ENCODE assay signal across 8 cellular contexts in genomic region chr12:49296836-49297694, GRCh38. TPM values are rescaled to one million over a fixed set of nuclear protein-coding genes. Genes with fewer than 3 reads are reported as not detected.
A peak's percentile ranks its signal among the peaks of the same experiment; 100 is the strongest.
DNase-seq lines count a peak whose midpoint lies in the region; ATAC-seq and TF ChIP-seq lines count a peak whose summit lies in the region.

No MANE protein-coding gene starts in this region.

- H3K9me3 Mint-ChIP-seq in endodermal cell, result no peaks in the 10 kb centered on the region
- no peaks in the 10 kb centered on the region for H3K9me3 Mint-ChIP-seq in progenitor cell of endocrine pancreas (ENCODE audit: low read depth)

- no peaks in the 10 kb centered on the region for H3K36me3 ChIP-seq in DOHH2 (ENCODE audit: control insufficient read depth, low read length)
- H3K36me3 ChIP-seq in MM.1S (replicated peaks; ENCODE audit: insufficient read depth, low read length), result no peaks in the 10 kb centered on the region
- H3K36me3 ChIP-seq in endodermal cell (ENCODE audit: control insufficient read depth, insufficient read depth, low read length), result no peaks in the 10 kb centered on the region
- H3K36me3 ChIP-seq in vagina, result no peaks in the 10 kb centered on the region

- H2AFZ ChIP-seq in MM.1S (ENCODE audit: low read length), result peak overlapping the region; percentile 59

- H3K9ac ChIP-seq in MM.1S (ENCODE audit: low read length) (no peak overlapping the region), endodermal cell (ENCODE audit: extremely low read depth, low read length, poor library complexity, severe bottlenecking) (no peak overlapping the region)

- peak; percentile 66 for TF ChIP-seq CTCF in DOHH2 (IDR thresholded peaks at IDR 0.05; ENCODE audit: low read depth, low read length, poor library complexity, severe bottlenecking)
- no peak; the same call in none of the 2 replicates for TF ChIP-seq CTCF in MM.1S (IDR thresholded peaks at IDR 0.05; ENCODE audit: low read length)
- TF ChIP-seq CTCF in endodermal cell (conservative IDR thresholded peaks at IDR 0.05), result peak; percentile 55
- peak; percentile 20 for TF ChIP-seq CTCF in progenitor cell of endocrine pancreas (IDR thresholded peaks at IDR 0.05; ENCODE audit: unreplicated experiment)
- no peak for TF ChIP-seq CTCF in vagina (IDR thresholded peaks at IDR 0.05)

- peak overlapping the region; percentile 98 for H3K4me2 ChIP-seq in DOHH2 (ENCODE audit: low read length)
- H3K4me2 ChIP-seq in MM.1S (ENCODE audit: low read depth, low read length), result peak overlapping the region; percentile 93

- H3K36me3 Mint-ChIP-seq in endodermal cell (ENCODE audit: low read depth) (no peaks in the 10 kb centered on the region), progenitor cell of endocrine pancreas (ENCODE audit: insufficient read depth) (no peaks in the 10 kb centered on the region)

- WGBS in endodermal cell (ENCODE audit: insufficient coverage in 1 of 2, insufficient read length in 1 of 2), 2 experiments, result 5 to 6% methylated on average over 30 to 77 of the region's 77 CpGs

- H3K4me1 ChIP-seq in DOHH2 (ENCODE audit: control insufficient read depth, low read length) (peaks cover 23% of the 10 kb centered on the region), MM.1S (ENCODE audit: low read length) (peaks cover 7% of the 10 kb centered on the region; the same call in 1 of the 2 replicates), endodermal cell (ENCODE audit: control insufficient read depth, insufficient read depth, low read length) (no peaks in the 10 kb centered on the region), vagina (peaks cover 45% of the 10 kb centered on the region)

- ATAC-seq in HG03521 (IDR thresholded peaks at IDR 0.05; ENCODE audit: unreplicated experiment) (no peak), GM21576 (IDR thresholded peaks at IDR 0.05; ENCODE audit: unreplicated experiment) (no peak)

- H3K4me1 Mint-ChIP-seq in endodermal cell, result peaks cover 8% of the 10 kb centered on the region
- peaks cover 4% of the 10 kb centered on the region for H3K4me1 Mint-ChIP-seq in progenitor cell of endocrine pancreas (ENCODE audit: low read depth)

- H3K27ac ChIP-seq in DOHH2 (ENCODE audit: low read depth, low read length), result no peak overlapping the region
- no peak overlapping the region for H3K27ac ChIP-seq in MM.1S (ENCODE audit: low read length)
- no peak overlapping the region for H3K27ac ChIP-seq in endodermal cell (ENCODE audit: low read depth, low read length)
- H3K27ac ChIP-seq in vagina, result no peak overlapping the region

- H3K79me2 ChIP-seq in DOHH2 (ENCODE audit: control insufficient read depth, low read length) (no peaks in the 10 kb centered on the region), MM.1S (ENCODE audit: low read length) (no peaks in the 10 kb centered on the region)

- no peaks in the 10 kb centered on the region for H3K9me3 ChIP-seq in DOHH2 (ENCODE audit: control insufficient read depth, insufficient read depth, low read length)
- H3K9me3 ChIP-seq in MM.1S (replicated peaks; ENCODE audit: insufficient read depth, low read length), result no peaks in the 10 kb centered on the region
- H3K9me3 ChIP-seq in endodermal cell (ENCODE audit: control insufficient read depth, low read length), result no peaks in the 10 kb centered on the region
- no peaks in the 10 kb centered on the region for H3K9me3 ChIP-seq in vagina

- H3F3A ChIP-seq in DOHH2 (ENCODE audit: control insufficient read depth, insufficient read depth), result no peaks in the 10 kb centered on the region
- no peaks in the 10 kb centered on the region for H3F3A ChIP-seq in MM.1S (ENCODE audit: insufficient read depth, low read length)

- H4K20me1 ChIP-seq in DOHH2 (ENCODE audit: control insufficient read depth, insufficient read depth, low read depth, low read length), result no peaks in the 10 kb centered on the region
- no peaks in the 10 kb centered on the region for H4K20me1 ChIP-seq in MM.1S (ENCODE audit: insufficient read depth, low read length)

- DNase-seq in MM.1S (peak; percentile 39), UCSD-AML1 (lab: John Stamatoyannopoulos, UW; ENCODE audit: unreplicated experiment) (peak; percentile 66), endodermal cell (peak; percentile 97), progenitor cell of endocrine pancreas (ENCODE audit: low spot score, unreplicated experiment) (no peak), vagina (ENCODE audit: extremely low spot score in 2 of 2) (no peak)

- peaks cover 94% of the 10 kb centered on the region for H3K27me3 Mint-ChIP-seq in endodermal cell (ENCODE audit: insufficient read depth)
- H3K27me3 Mint-ChIP-seq in progenitor cell of endocrine pancreas, result peaks cover 73% of the 10 kb centered on the region

- H3K27ac Mint-ChIP-seq in endodermal cell (no peak overlapping the region), progenitor cell of endocrine pancreas (no peak overlapping the region)

- H3K27me3 ChIP-seq in DOHH2 (ENCODE audit: control insufficient read depth, low read length), result peaks cover 40% of the 10 kb centered on the region
- H3K27me3 ChIP-seq in MM.1S (replicated peaks; ENCODE audit: insufficient read depth, low read length), result peaks cover 63% of the 10 kb centered on the region
- peaks cover 70% of the 10 kb centered on the region for H3K27me3 ChIP-seq in endodermal cell (ENCODE audit: control insufficient read depth, insufficient read depth, low read length, poor library complexity, severe bottlenecking)
- H3K27me3 ChIP-seq in vagina, result peaks cover 13% of the 10 kb centered on the region

- intact Hi-C loops in vagina (cut with DNase I), result no loop called here

- peak overlapping the region; percentile 32 for H3K4me3 Mint-ChIP-seq in endodermal cell
- peak overlapping the region; percentile 35 for H3K4me3 Mint-ChIP-seq in progenitor cell of endocrine pancreas (ENCODE audit: low read depth)

- TF ChIP-seq POLR2A in vagina (IDR thresholded peaks at IDR 0.05), result no peak

- H3K4me3 ChIP-seq in DOHH2 (ENCODE audit: low read length) (peak overlapping the region; percentile 74), MM.1S (ENCODE audit: low read length) (peak overlapping the region; percentile 52), endodermal cell (ENCODE audit: low read length) (peak overlapping the region; percentile 64), vagina (peak overlapping the region in 1 of 2 donors; percentile 36)

- H3K9me2 ChIP-seq in DOHH2 (replicated peaks; ENCODE audit: control insufficient read depth, low read length) (no peaks in the 10 kb centered on the region), MM.1S (replicated peaks; ENCODE audit: insufficient read depth, low read length) (no peaks in the 10 kb centered on the region)

RNA-seq across cellular contexts. Expression of gene PRPH, which starts 2.1 kb away (rescaled TPM):
- under 1 TPM; 0.42 to 0.51 TPM for total RNA-seq in endodermal cell
- 18.3 TPM for polyA plus RNA-seq in endodermal cell (2013, experiment 1 of 2)
- 16.8 TPM for polyA plus RNA-seq in endodermal cell (2013, experiment 2 of 2)
- 0.60 and 0.62 TPM in 2 replicates for total RNA-seq in progenitor cell of endocrine pancreas
- 17.2 TPM for total RNA-seq in vagina

RNA-seq across cellular contexts. Expression of gene TROAP, which starts 26.0 kb away (rescaled TPM):
- total RNA-seq in endodermal cell (10 to 100 TPM; 60.5 to 87.4 TPM), progenitor cell of endocrine pancreas (44.7 and 44.9 TPM in 2 replicates), vagina (4.9 TPM)
- polyA plus RNA-seq in endodermal cell (2013, experiment 1 of 2), result 89.3 TPM
- polyA plus RNA-seq in endodermal cell (2013, experiment 2 of 2), result 86.0 TPM

RNA-seq across cellular contexts. Expression of gene TUBA1C, which starts 32.2 kb away (rescaled TPM):
- 100 to 1,000 TPM; 600 to 684 TPM for total RNA-seq in endodermal cell
- 567 TPM for polyA plus RNA-seq in endodermal cell (2013, experiment 1 of 2)
- polyA plus RNA-seq in endodermal cell (2013, experiment 2 of 2), result 581 TPM
- total RNA-seq in progenitor cell of endocrine pancreas, result 128 and 149 TPM in 2 replicates
- 218 TPM for total RNA-seq in vagina

RNA-seq across cellular contexts. Expression of gene C1QL4, which starts 39.9 kb away (rescaled TPM):
- total RNA-seq in endodermal cell, result under 1 TPM; 0.20 to 0.38 TPM
- polyA plus RNA-seq in endodermal cell (2013, experiment 1 of 2), result 31.0 TPM
- 38.9 TPM for polyA plus RNA-seq in endodermal cell (2013, experiment 2 of 2)
- total RNA-seq in progenitor cell of endocrine pancreas, result 0.64 and 0.79 TPM in 2 replicates
- 2.0 TPM for total RNA-seq in vagina

RNA-seq across cellular contexts. Expression of gene DNAJC22, which starts 49.6 kb away (rescaled TPM):
- 1 to 10 TPM; 1.9 to 4.6 TPM for total RNA-seq in endodermal cell
- 1.9 TPM for polyA plus RNA-seq in endodermal cell (2013, experiment 1 of 2)
- 2.2 TPM for polyA plus RNA-seq in endodermal cell (2013, experiment 2 of 2)
- 36.0 and 38.7 TPM in 2 replicates for total RNA-seq in progenitor cell of endocrine pancreas
- total RNA-seq in vagina, result 3.7 TPM

Comparison
In these comparisons a context has a peak if more than half of its experiments do, and no peak if none do; other contexts are left out.
1. CTCF ChIP-seq: peak in DOHH2 (single experiment), endodermal cell (single experiment) and progenitor cell of endocrine pancreas (single experiment); none in MM.1S (single experiment) and vagina (0 of 3).
2. DNase-seq: peak in MM.1S (single experiment), UCSD-AML1 (single experiment) and endodermal cell (single experiment); none in progenitor cell of endocrine pancreas (single experiment) and vagina (0 of 2).
3. RNA of gene PRPH, which starts 2.1 kb away (total RNA-seq): 17.2 TPM in vagina (single experiment); 0.60 to 0.62 TPM in progenitor cell of endocrine pancreas and 0.42 to 0.51 TPM in endodermal cell; every median in the first group is over 10 times any median in the second.